In the genomic region with DNA sequence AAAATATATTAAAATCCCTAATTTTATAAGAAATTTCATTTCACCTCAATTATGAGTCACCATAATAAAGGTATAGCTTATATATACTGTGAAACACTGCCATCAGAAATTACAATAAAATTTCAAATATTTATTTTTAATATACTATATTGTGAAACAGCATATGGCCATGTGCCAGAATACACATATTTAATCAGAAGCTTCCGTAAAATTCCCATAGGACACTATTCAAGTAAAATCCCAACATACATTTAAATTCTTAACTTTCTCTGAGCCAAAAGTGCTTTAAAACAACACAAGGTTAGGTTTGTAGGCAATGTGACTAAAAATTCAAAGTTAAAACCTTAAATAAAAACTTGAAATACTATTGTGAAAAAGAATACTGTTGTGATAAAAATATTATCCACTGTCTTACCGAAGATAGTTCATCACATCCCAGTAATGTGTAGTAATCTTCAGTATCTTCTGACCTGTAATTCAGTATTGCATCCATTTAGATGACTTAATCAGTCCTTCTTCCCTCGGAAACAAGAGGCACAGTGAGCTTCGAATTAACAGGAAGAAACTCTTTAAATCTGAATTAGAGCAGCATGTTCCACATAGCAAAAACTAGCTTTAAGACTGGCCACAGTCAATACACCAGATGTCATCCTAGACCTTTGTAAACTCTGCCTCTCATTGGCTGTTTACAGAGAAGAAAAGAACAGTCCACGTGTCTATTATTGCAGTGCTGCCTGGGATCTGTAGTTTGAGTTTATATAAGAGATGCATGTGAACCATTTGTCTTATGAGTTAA, we compare ENCODE assay signal across 1 cellular context.
TF ChIP-seq lines count a peak whose summit lies in the region.

Gene DNAJC12, minus strand, starts transcription at position 670 of the 796 bp plus-strand sequence. Its CDS starts 177 bp downstream, at position 493.

TF ChIP-seq in HEK293, 187 proteins besides CTCF, POLR2A, EP300 and RAD21 (continued from another document and continues in another):
- TF ChIP-seq, protein P1, sequence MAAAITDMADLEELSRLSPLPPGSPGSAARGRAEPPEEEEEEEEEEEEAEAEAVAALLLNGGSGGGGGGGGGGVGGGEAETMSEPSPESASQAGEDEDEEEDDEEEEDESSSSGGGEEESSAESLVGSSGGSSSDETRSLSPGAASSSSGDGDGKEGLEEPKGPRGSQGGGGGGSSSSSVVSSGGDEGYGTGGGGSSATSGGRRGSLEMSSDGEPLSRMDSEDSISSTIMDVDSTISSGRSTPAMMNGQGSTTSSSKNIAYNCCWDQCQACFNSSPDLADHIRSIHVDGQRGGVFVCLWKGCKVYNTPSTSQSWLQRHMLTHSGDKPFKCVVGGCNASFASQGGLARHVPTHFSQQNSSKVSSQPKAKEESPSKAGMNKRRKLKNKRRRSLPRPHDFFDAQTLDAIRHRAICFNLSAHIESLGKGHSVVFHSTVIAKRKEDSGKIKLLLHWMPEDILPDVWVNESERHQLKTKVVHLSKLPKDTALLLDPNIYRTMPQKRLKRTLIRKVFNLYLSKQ (tag by site-specific recombination; IDR thresholded peaks at IDR 0.05; ENCODE audit: borderline replicate concordance) = no peak
- TF ChIP-seq, protein P2, sequence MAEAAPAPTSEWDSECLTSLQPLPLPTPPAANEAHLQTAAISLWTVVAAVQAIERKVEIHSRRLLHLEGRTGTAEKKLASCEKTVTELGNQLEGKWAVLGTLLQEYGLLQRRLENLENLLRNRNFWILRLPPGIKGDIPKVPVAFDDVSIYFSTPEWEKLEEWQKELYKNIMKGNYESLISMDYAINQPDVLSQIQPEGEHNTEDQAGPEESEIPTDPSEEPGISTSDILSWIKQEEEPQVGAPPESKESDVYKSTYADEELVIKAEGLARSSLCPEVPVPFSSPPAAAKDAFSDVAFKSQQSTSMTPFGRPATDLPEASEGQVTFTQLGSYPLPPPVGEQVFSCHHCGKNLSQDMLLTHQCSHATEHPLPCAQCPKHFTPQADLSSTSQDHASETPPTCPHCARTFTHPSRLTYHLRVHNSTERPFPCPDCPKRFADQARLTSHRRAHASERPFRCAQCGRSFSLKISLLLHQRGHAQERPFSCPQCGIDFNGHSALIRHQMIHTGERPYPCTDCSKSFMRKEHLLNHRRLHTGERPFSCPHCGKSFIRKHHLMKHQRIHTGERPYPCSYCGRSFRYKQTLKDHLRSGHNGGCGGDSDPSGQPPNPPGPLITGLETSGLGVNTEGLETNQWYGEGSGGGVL (tag by site-specific recombination; IDR thresholded peaks at IDR 0.05) = no peak
- TF ChIP-seq ZBTB17 (tag by site-specific recombination; IDR thresholded peaks at IDR 0.05) = peak; percentile 94
- no peak for TF ChIP-seq ZBTB6 (tag by site-specific recombination; IDR thresholded peaks at IDR 0.05)
- no peak for TF ChIP-seq ZNF138 (tag by site-specific recombination; IDR thresholded peaks at IDR 0.05; ENCODE audit: borderline replicate concordance)
- peak; percentile 66 for TF ChIP-seq PRDM10 (tag by site-specific recombination; IDR thresholded peaks at IDR 0.05)
- TF ChIP-seq ZNF335 (tag by site-specific recombination; conservative IDR thresholded peaks at IDR 0.05) = peak; percentile 52
- no peak for TF ChIP-seq OSR2 (tag by site-specific recombination; IDR thresholded peaks at IDR 0.05)
- TF ChIP-seq ZNF211 (tag by site-specific recombination; IDR thresholded peaks at IDR 0.05; ENCODE audit: low read depth) = no peak
- no peak for TF ChIP-seq HIC1 (tag by site-specific recombination; IDR thresholded peaks at IDR 0.05)
- TF ChIP-seq ZNF214 (tag by site-specific recombination; IDR thresholded peaks at IDR 0.05; ENCODE audit: borderline replicate concordance) = no peak
- no peak for TF ChIP-seq ZNF707 (tag by site-specific recombination; IDR thresholded peaks at IDR 0.05)
- TF ChIP-seq HOXC10 (CRISPR knock-in tag; IDR thresholded peaks at IDR 0.05) = no peak
- no peak; the same call in 1 of the 2 replicates for TF ChIP-seq KLF10 (tag by site-specific recombination; IDR thresholded peaks at IDR 0.05)
- TF ChIP-seq, protein P3, sequence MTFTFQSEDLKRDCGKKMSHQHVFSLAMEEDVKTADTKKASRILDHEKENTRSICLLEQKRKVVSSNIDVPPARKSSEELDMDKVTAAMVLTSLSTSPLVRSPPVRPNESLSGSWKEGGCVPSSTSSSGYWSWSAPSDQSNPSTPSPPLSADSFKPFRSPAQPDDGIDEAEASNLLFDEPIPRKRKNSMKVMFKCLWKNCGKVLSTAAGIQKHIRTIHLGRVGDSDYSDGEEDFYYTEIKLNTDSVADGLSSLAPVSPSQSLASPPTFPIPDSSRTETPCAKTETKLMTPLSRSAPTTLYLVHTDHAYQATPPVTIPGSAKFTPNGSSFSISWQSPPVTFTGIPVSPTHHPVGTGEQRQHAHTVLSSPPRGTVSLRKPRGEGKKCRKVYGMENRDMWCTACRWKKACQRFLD (tag by site-specific recombination; IDR thresholded peaks at IDR 0.05) = no peak
- 0 out of 2 replicates have a peak, but pooled peaks have one; percentile 34 for TF ChIP-seq ZNF558 (tag by site-specific recombination; IDR thresholded peaks at IDR 0.05)
- no peak for TF ChIP-seq ZFHX2 (tag by site-specific recombination; conservative IDR thresholded peaks at IDR 0.05)
- TF ChIP-seq ZNF596 (tag by site-specific recombination; IDR thresholded peaks at IDR 0.05) = no peak
- no peak for TF ChIP-seq ZIC2 (tag by site-specific recombination; IDR thresholded peaks at IDR 0.05)
- TF ChIP-seq ZBTB44 (tag by site-specific recombination; IDR thresholded peaks at IDR 0.05) = peak; percentile 15; the same call in 1 of the 2 replicates
- TF ChIP-seq ZNF747 (tag by site-specific recombination; IDR thresholded peaks at IDR 0.05) = no peak
- TF ChIP-seq, protein P4, sequence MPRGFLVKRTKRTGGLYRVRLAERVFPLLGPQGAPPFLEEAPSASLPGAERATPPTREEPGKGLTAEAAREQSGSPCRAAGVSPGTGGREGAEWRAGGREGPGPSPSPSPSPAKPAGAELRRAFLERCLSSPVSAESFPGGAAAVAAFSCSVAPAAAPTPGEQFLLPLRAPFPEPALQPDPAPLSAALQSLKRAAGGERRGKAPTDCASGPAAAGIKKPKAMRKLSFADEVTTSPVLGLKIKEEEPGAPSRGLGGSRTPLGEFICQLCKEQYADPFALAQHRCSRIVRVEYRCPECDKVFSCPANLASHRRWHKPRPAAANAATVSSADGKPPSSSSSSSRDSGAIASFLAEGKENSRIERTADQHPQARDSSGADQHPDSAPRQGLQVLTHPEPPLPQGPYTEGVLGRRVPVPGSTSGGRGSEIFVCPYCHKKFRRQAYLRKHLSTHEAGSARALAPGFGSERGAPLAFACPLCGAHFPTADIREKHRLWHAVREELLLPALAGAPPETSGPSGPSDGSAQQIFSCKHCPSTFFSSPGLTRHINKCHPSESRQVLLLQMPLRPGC (tag by site-specific recombination; IDR thresholded peaks at IDR 0.05) = no peak
- no peak for TF ChIP-seq ZFP37 (tag by site-specific recombination; IDR thresholded peaks at IDR 0.05)
- TF ChIP-seq ZNF354C (tag by site-specific recombination; IDR thresholded peaks at IDR 0.05; ENCODE audit: borderline replicate concordance, low read depth) = no peak
- TF ChIP-seq, protein P5, sequence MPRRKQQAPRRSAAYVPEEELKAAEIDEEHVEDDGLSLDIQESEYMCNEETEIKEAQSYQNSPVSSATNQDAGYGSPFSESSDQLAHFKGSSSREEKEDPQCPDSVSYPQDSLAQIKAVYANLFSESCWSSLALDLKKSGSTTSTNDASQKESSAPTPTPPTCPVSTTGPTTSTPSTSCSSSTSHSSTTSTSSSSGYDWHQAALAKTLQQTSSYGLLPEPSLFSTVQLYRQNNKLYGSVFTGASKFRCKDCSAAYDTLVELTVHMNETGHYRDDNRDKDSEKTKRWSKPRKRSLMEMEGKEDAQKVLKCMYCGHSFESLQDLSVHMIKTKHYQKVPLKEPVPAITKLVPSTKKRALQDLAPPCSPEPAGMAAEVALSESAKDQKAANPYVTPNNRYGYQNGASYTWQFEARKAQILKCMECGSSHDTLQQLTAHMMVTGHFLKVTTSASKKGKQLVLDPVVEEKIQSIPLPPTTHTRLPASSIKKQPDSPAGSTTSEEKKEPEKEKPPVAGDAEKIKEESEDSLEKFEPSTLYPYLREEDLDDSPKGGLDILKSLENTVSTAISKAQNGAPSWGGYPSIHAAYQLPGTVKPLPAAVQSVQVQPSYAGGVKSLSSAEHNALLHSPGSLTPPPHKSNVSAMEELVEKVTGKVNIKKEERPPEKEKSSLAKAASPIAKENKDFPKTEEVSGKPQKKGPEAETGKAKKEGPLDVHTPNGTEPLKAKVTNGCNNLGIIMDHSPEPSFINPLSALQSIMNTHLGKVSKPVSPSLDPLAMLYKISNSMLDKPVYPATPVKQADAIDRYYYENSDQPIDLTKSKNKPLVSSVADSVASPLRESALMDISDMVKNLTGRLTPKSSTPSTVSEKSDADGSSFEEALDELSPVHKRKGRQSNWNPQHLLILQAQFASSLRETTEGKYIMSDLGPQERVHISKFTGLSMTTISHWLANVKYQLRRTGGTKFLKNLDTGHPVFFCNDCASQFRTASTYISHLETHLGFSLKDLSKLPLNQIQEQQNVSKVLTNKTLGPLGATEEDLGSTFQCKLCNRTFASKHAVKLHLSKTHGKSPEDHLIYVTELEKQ (tag by site-specific recombination; IDR thresholded peaks at IDR 0.05; ENCODE audit: borderline replicate concordance) = no peak
- no peak for TF ChIP-seq ZNF292 (tag by site-specific recombination; IDR thresholded peaks at IDR 0.05; ENCODE audit: borderline replicate concordance, low read depth)
- TF ChIP-seq ZNF501 (tag by site-specific recombination; IDR thresholded peaks at IDR 0.05) = 0 out of 2 replicates have a peak, but pooled peaks have one; percentile 38
- peak; percentile 92 for TF ChIP-seq FEZF1 (tag by site-specific recombination; IDR thresholded peaks at IDR 0.05)
- 0 out of 2 replicates have a peak, but pooled peaks have one; percentile 8 for TF ChIP-seq TCF7L2 (IDR thresholded peaks at IDR 0.05; ENCODE audit: borderline replicate concordance, low read depth, low read length)
- no peak for TF ChIP-seq TRIM28 (IDR thresholded peaks at IDR 0.05; ENCODE audit: borderline replicate concordance, low read length)
- TF ChIP-seq ZBTB48 (tag by site-specific recombination; IDR thresholded peaks at IDR 0.05) = no peak
- no peak for TF ChIP-seq ZNF514 (tag by site-specific recombination; IDR thresholded peaks at IDR 0.05)
- TF ChIP-seq ZNF341 (tag by site-specific recombination; IDR thresholded peaks at IDR 0.05; ENCODE audit: low read depth) = no peak
- no peak for TF ChIP-seq YY2 (tag by site-specific recombination; IDR thresholded peaks at IDR 0.05)
- no peak for TF ChIP-seq ZNF221 (tag by site-specific recombination; IDR thresholded peaks at IDR 0.05; ENCODE audit: borderline replicate concordance)
- TF ChIP-seq ZSCAN30 (tag by site-specific recombination; IDR thresholded peaks at IDR 0.05) = no peak
- TF ChIP-seq ZNF621 (tag by site-specific recombination; IDR thresholded peaks at IDR 0.05) = no peak
- TF ChIP-seq ZNF19 (tag by site-specific recombination; IDR thresholded peaks at IDR 0.05; ENCODE audit: low read depth) = no peak
